Comparison of ENCODE assay signal across 25 cellular contexts in genomic region chr4:24188459-24188858, GRCh38.
"Had no signal": no experiment of that assay in that cellular context is flagged by ENCODE, and none has a peak within 500 bp of the region (broad histone marks: within the 10 kb centered on the region; RNA-seq: fewer than 3 reads in every experiment).

No MANE protein-coding gene starts in this region.

- H3K9me3 ChIP-seq: ovary, psoas muscle, right lobe of liver, sigmoid colon, stomach, thoracic aorta, thyroid gland, tibial nerve, upper lobe of left lung, vagina had no signal

- H3K27me3 ChIP-seq: neural progenitor cell, ovary, right lobe of liver, sigmoid colon, stomach, thyroid gland, tibial nerve, upper lobe of left lung, vagina had no signal

- H3K9ac ChIP-seq: neural progenitor cell, parathyroid adenoma had no signal

- H2AFZ ChIP-seq: neural progenitor cell, parathyroid adenoma had no signal

- H3K27ac ChIP-seq: neural progenitor cell, ovary, parathyroid adenoma, psoas muscle, right lobe of liver, sigmoid colon, stomach, thoracic aorta, thyroid gland, tibial nerve, upper lobe of left lung, vagina had no signal

- H3K79me2 ChIP-seq: parathyroid adenoma had no signal

- H3K36me3 ChIP-seq: neural progenitor cell, ovary, right lobe of liver, sigmoid colon, stomach, thoracic aorta, thyroid gland, tibial nerve, upper lobe of left lung, vagina had no signal

- ATAC-seq: natural killer cell; psoas muscle; right cardiac atrium; right lobe of liver; stimulated activated effector memory CD8-positive, alpha-beta T cell treated with anti-CD3 and anti-CD28 coated beads, Interleukin-12 subunit alpha, Interleukin-12 subunit beta, amount 100 ng/mL, for 72 hours; stimulated activated naive B cell treated with anti-CD40 and anti-IgM and Interleukin-4, amounts not matched to agents 10 μg/mL and 1 μg/mL and 100 μg/mL, for 72 hours had no signal

- H3K4me1 ChIP-seq: parathyroid adenoma, stomach, thyroid gland, upper lobe of left lung, vagina had no signal

- DNase-seq: natural killer cell; occipital lobe; ovary; posterior cingulate gyrus; psoas muscle; right cardiac atrium; right lobe of liver; sigmoid colon; small intestine; stimulated activated CD4-positive, alpha-beta T cell treated with anti-CD3 and anti-CD28 coated beads, Interleukin-15, amount 100 ng/mL, for 24 hours; stimulated activated CD4-positive, alpha-beta T cell treated with anti-CD3 and anti-CD28 coated beads, Interleukin-2, amount 100 ng/mL, for 24 hours; stimulated activated CD4-positive, alpha-beta T cell treated with anti-CD3 and anti-CD28 coated beads, Interleukin-2, amount 100 ng/mL, for 48 hours; stimulated activated CD4-positive, alpha-beta T cell treated with anti-CD3 and anti-CD28 coated beads, Interleukin-4, amount 100 ng/mL, for 24 hours; stimulated activated naive B cell treated with anti-CD40 and anti-IgM and Interleukin-4, amounts not matched to agents 10 μg/mL and 1 μg/mL and 100 μg/mL, for 72 hours; stimulated activated naive CD4-positive, alpha-beta T cell treated with Interleukin-2 at 50 U/mL for 16 hours; stomach; thyroid gland; trophoblast cell; upper lobe of left lung had no signal

- H3K4me3 ChIP-seq: neural progenitor cell, ovary, psoas muscle, right lobe of liver, sigmoid colon, stomach, thoracic aorta, thyroid gland, tibial nerve, upper lobe of left lung, vagina had no signal

- H3K4me2 ChIP-seq: neural progenitor cell had no signal
